9 cellular contexts compared by ENCODE assay signal in the genomic region with DNA sequence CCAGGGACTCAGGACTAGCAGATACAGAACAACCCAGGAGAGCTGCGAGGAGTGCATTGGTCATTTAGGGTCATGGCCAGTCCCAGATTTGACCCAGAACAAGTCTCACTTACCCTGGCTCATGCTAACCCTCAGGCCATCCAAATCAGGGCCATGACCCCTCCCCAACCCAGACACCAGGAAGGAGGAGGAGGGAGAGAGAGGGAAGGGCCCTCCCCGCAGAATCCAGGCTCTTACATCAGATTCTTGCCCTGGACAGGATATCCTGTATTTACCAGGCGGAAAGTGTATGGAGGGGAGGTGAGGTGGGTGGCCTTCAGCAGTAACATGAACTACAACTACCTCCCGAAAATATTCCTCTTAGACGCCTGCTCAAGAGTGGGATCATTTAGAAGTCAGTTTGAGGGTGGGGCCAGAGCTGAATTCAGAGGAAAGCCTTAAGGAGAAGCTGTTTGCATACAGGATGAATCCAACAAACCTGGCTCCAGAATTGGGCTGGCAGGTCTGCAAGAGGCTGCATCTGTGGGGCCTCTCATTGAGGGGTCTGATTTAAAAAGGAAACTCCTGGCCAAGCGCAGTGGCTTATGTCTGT. TPM values are rescaled to one million over a fixed set of nuclear protein-coding genes. Genes with fewer than 3 reads are reported as not detected.
DNase-seq lines count a peak whose midpoint lies in the region; ATAC-seq lines count a peak whose summit lies in the region.
"Had no signal": no experiment of that assay in that cellular context is flagged by ENCODE, and none has a peak within 500 bp of the region (broad histone marks: within the 10 kb centered on the region; RNA-seq: fewer than 3 reads in every experiment).

No MANE protein-coding gene starts in this region.

- H3K27ac Mint-ChIP-seq in activated CD4-positive, alpha-beta memory T cell treated with anti-CD3 and anti-CD28 coated beads for 36 hours: no peak overlapping the region
- no peak overlapping the region for H3K27ac Mint-ChIP-seq in activated CD4-positive, alpha-beta memory T cell treated with anti-CD3 and anti-CD28 coated beads, Interleukin-2, amount 10 ng/mL, durations not matched to agents 7 days and 5 days
- no peak overlapping the region for H3K27ac Mint-ChIP-seq in activated naive CD8-positive, alpha-beta T cell treated with anti-CD3 and anti-CD28 coated beads, Interleukin-2, amount 10 ng/mL, durations not matched to agents 7 days and 5 days

- CTCF ChIA-PET in activated CD4-positive, alpha-beta memory T cell treated with anti-CD3 and anti-CD28 coated beads for 36 hours (lab: Charles Lee): no interaction called here
- CTCF ChIA-PET in activated CD4-positive, alpha-beta memory T cell treated with anti-CD3 and anti-CD28 coated beads, Interleukin-2, amount 10 ng/mL, durations not matched to agents 7 days and 5 days (lab: Charles Lee): interaction anchor here (1.7 kb wide), 1 partner anchor 13 kb away, joined by 3 read pairs; the partner anchor contains the start of gene IFI35

- DNase-seq in activated CD4-positive, alpha-beta memory T cell treated with anti-CD3 and anti-CD28 coated beads for 36 hours: no peak
- DNase-seq in activated CD4-positive, alpha-beta memory T cell treated with anti-CD3 and anti-CD28 coated beads, Interleukin-2, amount 10 ng/mL, durations not matched to agents 7 days and 5 days: no peak
- DNase-seq in activated naive CD8-positive, alpha-beta T cell treated with anti-CD3 and anti-CD28 coated beads, Interleukin-2, amount 10 ng/mL, durations not matched to agents 7 days and 5 days: no peak
- DNase-seq in iris pigment epithelial cell (ENCODE audit: low read depth) (peak; percentile 64), NAMALWA (ENCODE audit: low spot score) (no peak), NCI-H524 treated with DMSO at 0.1 percent for 48 hours (lab: John Stamatoyannopoulos, UW) (no peak)
- DNase-seq in activated CD4-positive, alpha-beta T cell treated with anti-CD3 and anti-CD28 coated beads, Interleukin-2, amount 50 U/mL, for 4 hours: no peak
- DNase-seq: cerebellar nuclear complex had no signal

- ATAC-seq in activated naive CD8-positive, alpha-beta T cell treated with anti-CD3 and anti-CD28 coated beads, Interleukin-2, amount 10 ng/mL, durations not matched to agents 7 days and 5 days (ENCODE audit: low read depth): no peak

- H3K27me3 Mint-ChIP-seq in activated CD4-positive, alpha-beta memory T cell treated with anti-CD3 and anti-CD28 coated beads for 36 hours: no peaks in the 10 kb centered on the region
- peaks cover 12% of the 10 kb centered on the region for H3K27me3 Mint-ChIP-seq in activated CD4-positive, alpha-beta memory T cell treated with anti-CD3 and anti-CD28 coated beads, Interleukin-2, amount 10 ng/mL, durations not matched to agents 7 days and 5 days
- peaks cover 7% of the 10 kb centered on the region for H3K27me3 Mint-ChIP-seq in activated naive CD8-positive, alpha-beta T cell treated with anti-CD3 and anti-CD28 coated beads, Interleukin-2, amount 10 ng/mL, durations not matched to agents 7 days and 5 days

- H3K9me3 Mint-ChIP-seq in activated CD4-positive, alpha-beta memory T cell treated with anti-CD3 and anti-CD28 coated beads for 36 hours: no peaks in the 10 kb centered on the region
- no peaks in the 10 kb centered on the region for H3K9me3 Mint-ChIP-seq in activated CD4-positive, alpha-beta memory T cell treated with anti-CD3 and anti-CD28 coated beads, Interleukin-2, amount 10 ng/mL, durations not matched to agents 7 days and 5 days
- no peaks in the 10 kb centered on the region for H3K9me3 Mint-ChIP-seq in activated naive CD8-positive, alpha-beta T cell treated with anti-CD3 and anti-CD28 coated beads, Interleukin-2, amount 10 ng/mL, durations not matched to agents 7 days and 5 days

- POLR2A ChIA-PET in activated CD4-positive, alpha-beta memory T cell treated with anti-CD3 and anti-CD28 coated beads for 36 hours (lab: Charles Lee): interaction anchor here (0.7 to 1.6 kb wide), 2 partner anchors 22 to 76 kb away, joined by 4 to 7 read pairs; partner anchors contain the start of gene RPL27
- POLR2A ChIA-PET in activated CD4-positive, alpha-beta memory T cell treated with anti-CD3 and anti-CD28 coated beads, Interleukin-2, amount 10 ng/mL, durations not matched to agents 7 days and 5 days (lab: Charles Lee): interaction anchor here (1.1 to 3.0 kb wide), 2 partner anchors 18 to 21 kb away, joined by 3 to 22 read pairs; partner anchors contain the start of gene RPL27
- POLR2A ChIA-PET in activated naive CD8-positive, alpha-beta T cell treated with anti-CD3 and anti-CD28 coated beads, Interleukin-2, amount 10 ng/mL, durations not matched to agents 7 days and 5 days (lab: Charles Lee): interaction anchor here (1.3 kb wide), 1 partner anchor 13 kb away, joined by 3 read pairs; the partner anchor contains the start of gene IFI35

- H3K27ac ChIP-seq in temporal lobe (ENCODE audit: low read depth, low read length): peak overlapping the region; percentile 5

- intact Hi-C loops in activated CD4-positive, alpha-beta memory T cell treated with anti-CD3 and anti-CD28 coated beads for 36 hours (cut with micrococcal nuclease): loop anchor here (2.0 to 10.0 kb wide), 3 partner anchors 13 to 192 kb away; partner anchors contain the start of genes BRCA1, IFI35 and TMEM106A

- no peaks in the 10 kb centered on the region for H3K36me3 Mint-ChIP-seq in activated CD4-positive, alpha-beta memory T cell treated with anti-CD3 and anti-CD28 coated beads for 36 hours
- H3K36me3 Mint-ChIP-seq in activated CD4-positive, alpha-beta memory T cell treated with anti-CD3 and anti-CD28 coated beads, Interleukin-2, amount 10 ng/mL, durations not matched to agents 7 days and 5 days (ENCODE audit: low read depth): peaks cover 9% of the 10 kb centered on the region
- peaks cover 5% of the 10 kb centered on the region for H3K36me3 Mint-ChIP-seq in activated naive CD8-positive, alpha-beta T cell treated with anti-CD3 and anti-CD28 coated beads, Interleukin-2, amount 10 ng/mL, durations not matched to agents 7 days and 5 days

- H3K4me1 Mint-ChIP-seq in activated CD4-positive, alpha-beta memory T cell treated with anti-CD3 and anti-CD28 coated beads for 36 hours (ENCODE audit: low read depth): peaks cover 31% of the 10 kb centered on the region
- H3K4me1 Mint-ChIP-seq in activated CD4-positive, alpha-beta memory T cell treated with anti-CD3 and anti-CD28 coated beads, Interleukin-2, amount 10 ng/mL, durations not matched to agents 7 days and 5 days: peaks cover 37% of the 10 kb centered on the region
- H3K4me1 Mint-ChIP-seq in activated naive CD8-positive, alpha-beta T cell treated with anti-CD3 and anti-CD28 coated beads, Interleukin-2, amount 10 ng/mL, durations not matched to agents 7 days and 5 days: peaks cover 33% of the 10 kb centered on the region

- peak overlapping the region; percentile 87 for H3K4me3 Mint-ChIP-seq in activated CD4-positive, alpha-beta memory T cell treated with anti-CD3 and anti-CD28 coated beads for 36 hours
- no peak overlapping the region for H3K4me3 Mint-ChIP-seq in activated CD4-positive, alpha-beta memory T cell treated with anti-CD3 and anti-CD28 coated beads, Interleukin-2, amount 10 ng/mL, durations not matched to agents 7 days and 5 days
- H3K4me3 Mint-ChIP-seq in activated naive CD8-positive, alpha-beta T cell treated with anti-CD3 and anti-CD28 coated beads, Interleukin-2, amount 10 ng/mL, durations not matched to agents 7 days and 5 days: peak overlapping the region; percentile 13

RNA-seq across cellular contexts. Expression of gene VAT1, which starts 2.1 kb away (rescaled TPM):
- 10 to 100 TPM; 45.3 to 49.6 TPM for total RNA-seq in activated CD4-positive, alpha-beta memory T cell treated with anti-CD3 and anti-CD28 coated beads for 36 hours
- total RNA-seq in activated CD4-positive, alpha-beta memory T cell treated with anti-CD3 and anti-CD28 coated beads, Interleukin-2, amount 10 ng/mL, durations not matched to agents 7 days and 5 days: 10 to 100 TPM; 15.0 to 16.6 TPM
- total RNA-seq in activated naive CD8-positive, alpha-beta T cell treated with anti-CD3 and anti-CD28 coated beads, Interleukin-2, amount 10 ng/mL, durations not matched to agents 7 days and 5 days: 10 to 100 TPM; 24.4 to 34.0 TPM
- total RNA-seq in temporal lobe: 51.1 TPM

RNA-seq across cellular contexts. Expression of gene RND2, which starts 4.9 kb away (rescaled TPM):
- total RNA-seq in activated CD4-positive, alpha-beta memory T cell treated with anti-CD3 and anti-CD28 coated beads for 36 hours: under 1 TPM in 1 of 2 experiments, not detected in 1; 0.07 TPM
- total RNA-seq in activated CD4-positive, alpha-beta memory T cell treated with anti-CD3 and anti-CD28 coated beads, Interleukin-2, amount 10 ng/mL, durations not matched to agents 7 days and 5 days: not detected
- under 1 TPM in 1 of 2 experiments, not detected in 1; 0.14 TPM for total RNA-seq in activated naive CD8-positive, alpha-beta T cell treated with anti-CD3 and anti-CD28 coated beads, Interleukin-2, amount 10 ng/mL, durations not matched to agents 7 days and 5 days
- total RNA-seq in temporal lobe: 3.7 TPM

RNA-seq across cellular contexts. Expression of gene IFI35, which starts 13.5 kb away (rescaled TPM):
- total RNA-seq in activated CD4-positive, alpha-beta memory T cell treated with anti-CD3 and anti-CD28 coated beads for 36 hours: 10 to 100 TPM; 66.0 to 68.6 TPM
- total RNA-seq in activated CD4-positive, alpha-beta memory T cell treated with anti-CD3 and anti-CD28 coated beads, Interleukin-2, amount 10 ng/mL, durations not matched to agents 7 days and 5 days: 100 to 1,000 TPM; 149 to 154 TPM
- 10 to 100 TPM; 92.7 to 99.2 TPM for total RNA-seq in activated naive CD8-positive, alpha-beta T cell treated with anti-CD3 and anti-CD28 coated beads, Interleukin-2, amount 10 ng/mL, durations not matched to agents 7 days and 5 days
- total RNA-seq in temporal lobe: 1.2 TPM

RNA-seq across cellular contexts. Expression of gene RPL27, which starts 21.9 kb away (rescaled TPM):
- total RNA-seq in activated CD4-positive, alpha-beta memory T cell treated with anti-CD3 and anti-CD28 coated beads for 36 hours: 1,000 to 10,000 TPM; 1,552 to 1,589 TPM
- 100 to 1,000 TPM; 880 to 892 TPM for total RNA-seq in activated CD4-positive, alpha-beta memory T cell treated with anti-CD3 and anti-CD28 coated beads, Interleukin-2, amount 10 ng/mL, durations not matched to agents 7 days and 5 days
- total RNA-seq in activated naive CD8-positive, alpha-beta T cell treated with anti-CD3 and anti-CD28 coated beads, Interleukin-2, amount 10 ng/mL, durations not matched to agents 7 days and 5 days: 1,000 to 10,000 TPM; 1,039 to 1,066 TPM
- 1,145 TPM for total RNA-seq in temporal lobe

RNA-seq across cellular contexts. Expression of gene RUNDC1, which starts 39.8 kb away (rescaled TPM):
- total RNA-seq in activated CD4-positive, alpha-beta memory T cell treated with anti-CD3 and anti-CD28 coated beads for 36 hours: 10 to 100 TPM in 1 of 2 experiments, 1 to 10 TPM in 1; 10.0 to 11.5 TPM
- total RNA-seq in activated CD4-positive, alpha-beta memory T cell treated with anti-CD3 and anti-CD28 coated beads, Interleukin-2, amount 10 ng/mL, durations not matched to agents 7 days and 5 days: 10 to 100 TPM; 17.1 to 17.3 TPM
- 10 to 100 TPM; 16.5 to 17.8 TPM for total RNA-seq in activated naive CD8-positive, alpha-beta T cell treated with anti-CD3 and anti-CD28 coated beads, Interleukin-2, amount 10 ng/mL, durations not matched to agents 7 days and 5 days
- 9.3 TPM for total RNA-seq in temporal lobe

Comparison
In these comparisons a context has a peak if more than half of its experiments do, and no peak if none do; other contexts are left out.
1. RNA of gene IFI35, which starts 13.5 kb away (total RNA-seq): 149 to 154 TPM in activated CD4-positive, alpha-beta memory T cell treated with anti-CD3 and anti-CD28 coated beads, Interleukin-2, amount 10 ng/mL, durations not matched to agents 7 days and 5 days, 92.7 to 99.2 TPM in activated naive CD8-positive, alpha-beta T cell treated with anti-CD3 and anti-CD28 coated beads, Interleukin-2, amount 10 ng/mL, durations not matched to agents 7 days and 5 days and 66.0 to 68.6 TPM in activated CD4-positive, alpha-beta memory T cell treated with anti-CD3 and anti-CD28 coated beads for 36 hours; 1.2 TPM in temporal lobe (single experiment); every median in the first group is over 10 times any median in the second.